In genomic region chr9:112249277-112249676, GRCh38 we compare ENCODE assay signal across 9 cellular contexts.
DNase-seq lines count a peak whose midpoint lies in the region; ATAC-seq, FAIRE-seq and TF ChIP-seq lines count a peak whose summit lies in the region.
"Had no signal": no experiment of that assay in that cellular context is flagged by ENCODE, and none has a peak within 500 bp of the region (broad histone marks: within the 10 kb centered on the region; RNA-seq: fewer than 3 reads in every experiment).

No MANE protein-coding gene starts in this region.

- FAIRE-seq in H54 (lab: Jason Lieb, UNC) = peak; percentile 74

- ATAC-seq in GM18508 (IDR thresholded peaks at IDR 0.05; ENCODE audit: insufficient read depth, unreplicated experiment) (peak; percentile 56), foreskin keratinocyte (peak; percentile 77)

- H3K4me1 ChIP-seq in foreskin keratinocyte = peaks cover 30% of the 10 kb centered on the region

- peak overlapping the region; percentile 84 for H3K27ac ChIP-seq in foreskin keratinocyte
- H3K27ac ChIP-seq: cardiac muscle cell had no signal

- no peak for TF ChIP-seq CTCF in foreskin keratinocyte (conservative IDR thresholded peaks at IDR 0.05)

- no peak for TF ChIP-seq POLR2A in H54 (IDR thresholded peaks at IDR 0.05; ENCODE audit: low read depth, low read length)

- DNase-seq in H54 (ENCODE audit: insufficient read length, low spot score) (no peak), MV-4-11 (lab: John Stamatoyannopoulos, UW) (peak; percentile 38), foreskin keratinocyte (peak; percentile 39 to 67), GF-D8 (lab: John Stamatoyannopoulos, UW) (no peak), NCI-H146 treated with DMSO at 0.1 percent for 48 hours (lab: John Stamatoyannopoulos, UW; ENCODE audit: unreplicated experiment) (no peak), GOT3 (lab: John Stamatoyannopoulos, UW) (no peak)
- no peak for DNase-seq in stimulated activated CD8-positive, alpha-beta memory T cell treated with anti-CD3 and anti-CD28 coated beads, Interleukin-4, amount 100 ng/mL, for 48 hours

- H3K27me3 ChIP-seq in foreskin keratinocyte = no peaks in the 10 kb centered on the region
- H3K27me3 ChIP-seq: cardiac muscle cell had no signal

Comparison
In these comparisons a context has a peak if more than half of its experiments do, and no peak if none do; other contexts are left out.
1. DNase-seq: peak in MV-4-11 (single experiment) and foreskin keratinocyte (2 of 2); none in H54 (single experiment), GF-D8 (single experiment), stimulated activated CD8-positive, alpha-beta memory T cell treated with anti-CD3 and anti-CD28 coated beads, Interleukin-4, amount 100 ng/mL, for 48 hours (single experiment), NCI-H146 treated with DMSO at 0.1 percent for 48 hours (single experiment) and GOT3 (single experiment).